12 cellular contexts compared by ENCODE assay signal in genomic region chr1:234628099-234628498, GRCh38. TPM values are rescaled to one million over a fixed set of nuclear protein-coding genes. Genes with fewer than 3 reads are reported as not detected.
DNase-seq lines count a peak whose midpoint lies in the region; FAIRE-seq and TF ChIP-seq lines count a peak whose summit lies in the region.
"Had no signal": no experiment of that assay in that cellular context is flagged by ENCODE, and none has a peak within 500 bp of the region (broad histone marks: within the 10 kb centered on the region; RNA-seq: fewer than 3 reads in every experiment).

No MANE protein-coding gene starts in this region.

- no peaks in the 10 kb centered on the region for H3K4me1 ChIP-seq in uterus
- H3K4me1 ChIP-seq: gastroesophageal sphincter had no signal

- no peak for TF ChIP-seq POLR2A in uterus (IDR thresholded peaks at IDR 0.05)

- H3K36me3 ChIP-seq in MG63 (no peaks in the 10 kb centered on the region), bronchial epithelial cell (ENCODE audit: control insufficient read depth, insufficient read depth, low read length) (no peaks in the 10 kb centered on the region), uterus (no peaks in the 10 kb centered on the region)
- H3K36me3 ChIP-seq: gastroesophageal sphincter had no signal

- DNase-seq in AG10803 (ENCODE audit: low read depth) (peak; percentile 61), MG63 (peak; percentile 97), bronchial epithelial cell (ENCODE audit: low read depth) (peak; percentile 99), kidney glomerular epithelial cell (lab: John Stamatoyannopoulos, UW) (peak; percentile 56), GM10266 (ENCODE audit: extremely low spot score) (no peak), uterus (no peak), Ammon's horn (ENCODE audit: low spot score) (no peak)
- DNase-seq in stimulated activated CD8-positive, alpha-beta memory T cell treated with anti-CD3 and anti-CD28 coated beads, Interleukin-4, amount 100 ng/mL, for 48 hours: no peak
- DNase-seq: activated CD4-positive, alpha-beta T cell treated with anti-CD3 and anti-CD28 coated beads for 1 hour; central memory CD4-positive, alpha-beta T cell; NCI-H510A had no signal

- intact Hi-C loops in uterus (cut with DNase I; ENCODE audit: low total_unique reads): no loop called here

- H3K27me3 ChIP-seq in MG63 (no peaks in the 10 kb centered on the region), bronchial epithelial cell (ENCODE audit: control insufficient read depth, insufficient read depth, low read length) (no peaks in the 10 kb centered on the region), uterus (no peaks in the 10 kb centered on the region)
- H3K27me3 ChIP-seq: gastroesophageal sphincter had no signal

- H3K27ac ChIP-seq in uterus: no peak overlapping the region
- H3K27ac ChIP-seq: gastroesophageal sphincter had no signal

- no peak overlapping the region for H3K4me3 ChIP-seq in AG10803 (ENCODE audit: low read length)
- no peak overlapping the region for H3K4me3 ChIP-seq in MG63
- no peak overlapping the region for H3K4me3 ChIP-seq in bronchial epithelial cell (ENCODE audit: low read depth, low read length)
- H3K4me3 ChIP-seq in uterus: no peak overlapping the region
- H3K4me3 ChIP-seq: gastroesophageal sphincter had no signal

- TF ChIP-seq CTCF in AG10803 (conservative IDR thresholded peaks at IDR 0.05; ENCODE audit: low read length): no peak
- no peak for TF ChIP-seq CTCF in bronchial epithelial cell (IDR thresholded peaks at IDR 0.05; ENCODE audit: insufficient read depth, low read length, severe bottlenecking)
- TF ChIP-seq CTCF in GM10266 (IDR thresholded peaks at IDR 0.05; ENCODE audit: control insufficient read depth, insufficient read depth, low read depth, missing control alignments): no peak
- no peak for TF ChIP-seq CTCF in uterus (IDR thresholded peaks at IDR 0.05)

- FAIRE-seq in bronchial epithelial cell (lab: Jason Lieb, UNC): no peak

- H3K9me3 ChIP-seq in MG63 (no peaks in the 10 kb centered on the region), uterus (no peaks in the 10 kb centered on the region)
- H3K9me3 ChIP-seq: gastroesophageal sphincter had no signal

RNA-seq across cellular contexts. Expression of gene IRF2BP2, which starts 18.1 kb away (rescaled TPM):
- total RNA-seq in MG63 (2014; rRNA removed; shearing (Covaris generic); ENCODE audit: low replicate concordance): 52.8 and 67.4 TPM in 2 replicates
- 64.1 and 80.3 TPM in 2 replicates for total RNA-seq in bronchial epithelial cell
- total RNA-seq in uterus: 100 to 1,000 TPM in 3 of 4 donors, 10 to 100 TPM in 1; 56.8 to 182 (median 124) TPM

Comparison
In these comparisons a context has a peak if more than half of its experiments do, and no peak if none do; other contexts are left out.
1. DNase-seq: peak in AG10803 (single experiment), MG63 (single experiment), bronchial epithelial cell (single experiment) and kidney glomerular epithelial cell (single experiment); none in stimulated activated CD8-positive, alpha-beta memory T cell treated with anti-CD3 and anti-CD28 coated beads, Interleukin-4, amount 100 ng/mL, for 48 hours (single experiment), GM10266 (single experiment), uterus (0 of 2) and Ammon's horn (single experiment).